Comparison of ENCODE assay signal across 18 cellular contexts in the genomic region with DNA sequence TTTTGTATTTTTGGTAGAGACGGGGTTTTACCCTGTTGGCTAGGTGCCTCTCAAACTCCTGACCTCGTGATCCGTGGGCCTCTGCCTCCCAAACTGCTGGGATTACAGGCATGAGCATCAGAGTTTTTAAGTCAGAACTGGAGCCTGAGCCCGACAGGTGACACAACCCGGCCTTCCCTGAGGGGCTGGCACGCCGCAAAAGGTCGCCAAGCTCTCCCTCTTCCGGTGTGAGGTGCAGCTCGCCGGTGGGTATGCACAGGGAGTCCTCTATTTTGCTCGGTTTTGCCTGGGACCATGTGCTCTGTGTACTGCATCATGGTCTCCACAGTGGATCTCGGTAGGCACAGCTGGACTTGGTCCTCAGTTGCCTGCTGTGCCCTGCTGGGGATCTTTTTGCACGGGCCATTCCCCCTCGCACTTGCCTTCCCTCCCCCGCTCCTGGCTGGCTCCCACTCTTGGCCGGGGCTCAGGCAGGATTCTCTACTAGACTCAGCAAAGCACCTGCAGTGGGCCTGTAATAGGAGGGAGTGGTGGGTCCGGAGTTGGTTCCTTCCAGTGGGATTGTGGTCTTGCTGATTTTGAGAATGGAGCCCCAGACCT.
DNase-seq lines count a peak whose midpoint lies in the region; FAIRE-seq and TF ChIP-seq lines count a peak whose summit lies in the region.
"Had no signal": no experiment of that assay in that cellular context is flagged by ENCODE, and none has a peak within 500 bp of the region (broad histone marks: within the 10 kb centered on the region; RNA-seq: fewer than 3 reads in every experiment).

No MANE protein-coding gene starts in this region.

- no peak overlapping the region for H2BK15ac ChIP-seq in mesenchymal stem cell (ENCODE audit: low read depth, poor library complexity, severe bottlenecking)
- H2BK15ac ChIP-seq in mesendoderm (replicated peaks; ENCODE audit: low read depth) = no peak overlapping the region

- DNase-seq in NCI-H345 (lab: John Stamatoyannopoulos, UW) (peak; percentile 50), NCI-H345 treated with DMSO at 0.1 percent for 48 hours (lab: John Stamatoyannopoulos, UW; ENCODE audit: unreplicated experiment) (no peak), OCI-LY7 (ENCODE audit: low spot score) (no peak), mesenchymal stem cell (no peak), posterior vena cava (ENCODE audit: low spot score) (no peak), mesendoderm (no peak), GM19238 (ENCODE audit: insufficient read length, low spot score) (no peak), kidney (no peak)
- DNase-seq: BE2C; CD8-positive, alpha-beta T cell; NCI-H1417; NCI-H187 treated with DMSO at 0.1 percent for 48 hours; NCI-H446 treated with DMSO at 0.1 percent for 48 hours; NCI-H748 treated with DMSO at 0.1 percent for 48 hours; T-cell had no signal

- H3K56ac ChIP-seq in mesendoderm (ENCODE audit: low read length) = no peak overlapping the region

- no peak overlapping the region for H3K4ac ChIP-seq in mesenchymal stem cell (ENCODE audit: low read depth in 1 of 2, low read length in 2 of 2)
- H3K4ac ChIP-seq in mesendoderm (ENCODE audit: low read depth, low read length) = no peak overlapping the region

- H4K20me1 ChIP-seq in OCI-LY7 (ENCODE audit: insufficient read depth, low read length) = no peaks in the 10 kb centered on the region

- no peak overlapping the region for H4K91ac ChIP-seq in mesenchymal stem cell (ENCODE audit: low read length)

- H3K9ac ChIP-seq in mesenchymal stem cell (ENCODE audit: low read length) (no peak overlapping the region), mesendoderm (ENCODE audit: low read length) (no peak overlapping the region), kidney (ENCODE audit: low read length in 2 of 2) (no peak overlapping the region)

- H3K23ac ChIP-seq in mesenchymal stem cell (ENCODE audit: low read length in 2 of 2) = no peak overlapping the region
- H3K23ac ChIP-seq in mesendoderm (ENCODE audit: low read length) = no peak overlapping the region

- H2AFZ ChIP-seq in OCI-LY7 (ENCODE audit: low read length) (no peak overlapping the region), mesenchymal stem cell (ENCODE audit: low read depth, low read length) (no peak overlapping the region)

- peak overlapping the region in 1 of 2 experiments; percentile 28 for H3K14ac ChIP-seq in mesenchymal stem cell (ENCODE audit: low read length in 2 of 2)

- no peak overlapping the region for H2BK5ac ChIP-seq in mesenchymal stem cell (ENCODE audit: low read depth, low read length, poor library complexity, severe bottlenecking)
- H2BK5ac ChIP-seq in mesendoderm (ENCODE audit: low read length) = no peak overlapping the region

- H3K27ac ChIP-seq in OCI-LY7 (ENCODE audit: low read depth, low read length, poor library complexity, severe bottlenecking) = peak overlapping the region; percentile 11
- no peak overlapping the region for H3K27ac ChIP-seq in mesenchymal stem cell (ENCODE audit: low read length, poor library complexity, severe bottlenecking)
- no peak overlapping the region for H3K27ac ChIP-seq in mesendoderm (ENCODE audit: low read depth, low read length)
- no peak overlapping the region for H3K27ac ChIP-seq in kidney (ENCODE audit: low read depth in 2 of 2, low read length in 2 of 2)
- H3K27ac ChIP-seq: 22Rv1, HL-60 had no signal

- WGBS in mesenchymal stem cell = 90% methylated on average over 18 of the region's 18 CpGs
- no CpG with 5 or more reads among the region's 18 CpGs for WGBS in mesendoderm (ENCODE audit: extremely low coverage, insufficient coverage, low lambda C conversion rate)

- H3K9me2 ChIP-seq in OCI-LY7 (ENCODE audit: insufficient read depth, low read length) = no peaks in the 10 kb centered on the region

- BruUV-seq in OCI-LY7 (replicated peaks; lab: Mats Ljungman, UMichigan) = no TSS peak

- H4K8ac ChIP-seq in mesenchymal stem cell (ENCODE audit: low read length) = peak overlapping the region; percentile 12
- no peak overlapping the region for H4K8ac ChIP-seq in mesendoderm (ENCODE audit: low read depth, low read length)

- H3K4me1 ChIP-seq in OCI-LY7 (ENCODE audit: insufficient read depth, low read length, poor library complexity, severe bottlenecking) (peaks cover 64% of the 10 kb centered on the region), mesenchymal stem cell (ENCODE audit: control insufficient read depth, insufficient read depth, low read depth, low read length) (peaks cover 5% of the 10 kb centered on the region), mesendoderm (ENCODE audit: control insufficient read depth, low read depth, low read length) (no peaks in the 10 kb centered on the region), kidney (ENCODE audit: control insufficient read depth in 1 of 2, insufficient read depth in 1 of 2, low read depth in 1 of 2, low read length in 2 of 2) (peaks cover 4 to 8% of the 10 kb centered on the region in 2 donors)
- H3K4me1 ChIP-seq: BE2C, HAP-1 had no signal

- H2BK120ac ChIP-seq in mesenchymal stem cell (ENCODE audit: low read depth, low read length) = no peak overlapping the region
- H2BK120ac ChIP-seq in mesendoderm (ENCODE audit: low read depth, low read length) = no peak overlapping the region

- H2BK12ac ChIP-seq in mesenchymal stem cell (ENCODE audit: low read length in 2 of 2) = no peak overlapping the region

- intact Hi-C loops in OCI-LY7 (cut with micrococcal nuclease; ENCODE audit: unreplicated experiment) = no loop called here
- intact Hi-C loops in posterior vena cava (cut with DNase I) = no loop called here
- intact Hi-C loops in kidney (cut with DNase I) = loop anchor here (10.0 kb wide), 1 partner anchor 79 kb away; no protein-coding TSS in a partner anchor

- CTCF ChIA-PET in OCI-LY7 (lab: Charles Lee; ENCODE audit: unreplicated experiment) = interaction anchor here (0.6 kb wide), 1 partner anchor 210 kb away, joined by 3 read pairs; no protein-coding TSS in a partner anchor

- no peak overlapping the region for H3K4me3 ChIP-seq in OCI-LY7 (ENCODE audit: low read depth, low read length, poor library complexity, severe bottlenecking)
- no peak overlapping the region for H3K4me3 ChIP-seq in mesenchymal stem cell (ENCODE audit: insufficient read depth in 1 of 2, low read depth in 1 of 2, low read length in 2 of 2)
- no peak overlapping the region for H3K4me3 ChIP-seq in mesendoderm (ENCODE audit: low read length)
- no peak overlapping the region for H3K4me3 ChIP-seq in kidney (ENCODE audit: low read length in 2 of 2)
- H3K4me3 ChIP-seq: HAP-1 had no signal

- H3K9me3 ChIP-seq in OCI-LY7 (ENCODE audit: low read length) (peaks cover 14% of the 10 kb centered on the region), mesenchymal stem cell (ENCODE audit: control insufficient read depth, low read length) (peaks cover 5% of the 10 kb centered on the region), kidney (ENCODE audit: control insufficient read depth in 1 of 2, low read length in 2 of 2) (no peaks in the 10 kb centered on the region)
- H3K9me3 ChIP-seq: BE2C, HAP-1 had no signal

- H2AK5ac ChIP-seq in mesenchymal stem cell (ENCODE audit: low read length, severe bottlenecking) = no peak overlapping the region
- H2AK5ac ChIP-seq in mesendoderm (ENCODE audit: low read length) = no peak overlapping the region

- H3K79me1 ChIP-seq in mesenchymal stem cell (replicated peaks; ENCODE audit: low read length, poor library complexity, severe bottlenecking) = no peaks in the 10 kb centered on the region
- H3K79me1 ChIP-seq in mesendoderm (ENCODE audit: low read length) = no peaks in the 10 kb centered on the region

- FAIRE-seq in kidney (lab: Jason Lieb, UNC) = no peak

- H3K27me3 ChIP-seq in mesenchymal stem cell (ENCODE audit: control insufficient read depth in 1 of 2, insufficient read depth in 1 of 2, low read length in 2 of 2) (peaks cover 24 to 35% of the 10 kb centered on the region in 2 experiments), mesendoderm (ENCODE audit: insufficient read depth, low read length, poor library complexity) (no peaks in the 10 kb centered on the region)
- H3K27me3 ChIP-seq: BE2C had no signal

- peaks cover 58% of the 10 kb centered on the region for H3K36me3 ChIP-seq in OCI-LY7 (ENCODE audit: insufficient read depth, low read length)
- no peaks in the 10 kb centered on the region for H3K36me3 ChIP-seq in mesenchymal stem cell (ENCODE audit: control insufficient read depth in 1 of 2, insufficient read depth in 2 of 2, low read depth in 1 of 2, low read length in 2 of 2)
- H3K36me3 ChIP-seq in mesendoderm (ENCODE audit: control insufficient read depth, insufficient read depth, low read length) = no peaks in the 10 kb centered on the region
- H3K36me3 ChIP-seq in kidney (ENCODE audit: control insufficient read depth in 1 of 2, insufficient read depth in 2 of 2, low read length in 2 of 2) = no peaks in the 10 kb centered on the region
- H3K36me3 ChIP-seq: BE2C, HAP-1 had no signal

- H3K79me2 ChIP-seq in OCI-LY7 (ENCODE audit: insufficient read depth, low read depth, low read length) (peaks cover 42% of the 10 kb centered on the region), mesendoderm (ENCODE audit: control insufficient read depth, insufficient read depth, low read length) (no peaks in the 10 kb centered on the region)

- POLR2A ChIA-PET in OCI-LY7 (lab: Charles Lee) = interaction anchor here (1.1 to 1.3 kb wide), 3 partner anchors 38 to 234 kb away, joined by 3 to 7 read pairs (median 3); no protein-coding TSS in a partner anchor

- TF ChIP-seq CTCF in OCI-LY7 (conservative IDR thresholded peaks at IDR 0.05; ENCODE audit: low read length) = no peak
- TF ChIP-seq CTCF in kidney (IDR thresholded peaks at IDR 0.05; ENCODE audit: borderline replicate concordance, extremely low read depth, insufficient read depth) = no peak

- H3K4me2 ChIP-seq in OCI-LY7 (ENCODE audit: low read length) = peak overlapping the region; percentile 41
- no peak overlapping the region for H3K4me2 ChIP-seq in mesenchymal stem cell (ENCODE audit: low read length, poor library complexity, severe bottlenecking)
- no peak overlapping the region for H3K4me2 ChIP-seq in mesendoderm (ENCODE audit: low read length)

- H4K5ac ChIP-seq in mesendoderm (ENCODE audit: low read length) = no peak overlapping the region

- no peak overlapping the region for H3K18ac ChIP-seq in mesenchymal stem cell (ENCODE audit: low read depth in 1 of 2, low read length in 2 of 2)
- no peak overlapping the region for H3K18ac ChIP-seq in mesendoderm (ENCODE audit: low read length)
